Comparison of ENCODE assay signal across 9 cellular contexts in the genomic region with DNA sequence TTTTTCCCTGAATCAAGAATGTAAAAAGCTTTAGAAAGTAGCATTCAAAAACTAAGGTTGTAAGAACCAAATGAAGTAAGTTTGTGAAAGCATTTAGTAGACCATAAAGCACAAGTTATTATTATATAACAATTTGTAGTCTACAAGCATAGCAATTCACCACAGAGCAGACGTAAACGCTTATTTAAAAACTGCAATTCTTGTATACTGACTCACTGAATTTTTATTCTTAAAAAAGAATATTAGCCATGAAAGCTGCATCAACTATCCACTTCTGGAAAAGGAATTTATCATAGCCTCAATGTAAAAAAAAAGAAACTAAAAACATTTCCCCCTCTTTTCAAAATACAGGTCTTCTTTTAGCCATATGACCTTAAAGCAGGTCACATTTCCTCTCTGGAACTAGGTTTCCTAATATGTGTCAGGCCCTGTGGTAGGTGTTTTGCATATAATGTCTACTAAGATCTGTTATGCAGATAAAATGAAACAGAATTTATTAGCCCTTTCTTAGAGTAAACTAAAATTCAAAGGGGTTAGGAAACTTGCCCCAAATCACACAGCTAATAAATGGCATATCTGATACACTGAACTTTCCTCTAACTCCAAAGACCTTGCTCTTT. TPM values are rescaled to one million over a fixed set of nuclear protein-coding genes. Genes with fewer than 3 reads are reported as not detected.
DNase-seq lines count a peak whose midpoint lies in the region; ATAC-seq and TF ChIP-seq lines count a peak whose summit lies in the region.
"Had no signal": no experiment of that assay in that cellular context is flagged by ENCODE, and none has a peak within 500 bp of the region (broad histone marks: within the 10 kb centered on the region; RNA-seq: fewer than 3 reads in every experiment).

No MANE protein-coding gene starts in this region.

- no peak overlapping the region for H2AFZ ChIP-seq in KMS-11 (ENCODE audit: low read depth)

- intact Hi-C loops in dorsolateral prefrontal cortex (cut with DNase I), result loop anchor here (10.0 kb wide), 2 partner anchors 100 to 760 kb away; a partner anchor contains a TSS

- TF ChIP-seq CTCF in KMS-11 (conservative IDR thresholded peaks at IDR 0.05; ENCODE audit: low read depth, low read length) (no peak), dorsolateral prefrontal cortex (IDR thresholded peaks at IDR 0.05 in 54 of 56, conservative IDR thresholded peaks at IDR 0.05 in 2 of 56; ENCODE audit: low read depth in 1 of 56, partially characterized antibody in 56 of 56) (no peak), RWPE1 (conservative IDR thresholded peaks at IDR 0.05; ENCODE audit: low read depth) (no peak)

- peak overlapping the region; percentile 59 for H3K4me2 ChIP-seq in KMS-11

- POLR2A ChIA-PET in RWPE1 (lab: Yijun Ruan, JAX; ENCODE audit: low non-redundant PET), result no interaction called here

- peaks cover 55% of the 10 kb centered on the region for H3K79me2 ChIP-seq in KMS-11 (ENCODE audit: insufficient read depth, low read depth)

- H3K27me3 ChIP-seq in KMS-11 (ENCODE audit: insufficient read depth, low read depth), result no peaks in the 10 kb centered on the region
- H3K27me3 ChIP-seq in dorsolateral prefrontal cortex, result no peaks in the 10 kb centered on the region

- H3K4me3 ChIP-seq in KMS-11 (IDR thresholded peaks at IDR 0.05; ENCODE audit: insufficient read depth, low read depth, low read length) (no peak overlapping the region), dorsolateral prefrontal cortex (peak overlapping the region in 46 of 59 donors; percentile 5 to 100 (median 99))

- DNase-seq in activated naive CD4-positive, alpha-beta T cell treated with anti-CD3 and anti-CD28 coated beads, Interleukin-2, amount 10 ng/mL, durations not matched to agents 7 days and 5 days, result no peak
- DNase-seq in activated naive CD4-positive, alpha-beta T cell treated with anti-CD3 and anti-CD28 coated beads, Interleukin-2, amount 50 U/mL, for 72 hours (ENCODE audit: low spot score in 2 of 2), result no peak
- DNase-seq in dorsolateral prefrontal cortex (no peak), RWPE1 (ENCODE audit: low spot score) (no peak)
- DNase-seq in stimulated activated effector memory CD8-positive, alpha-beta T cell treated with anti-CD3 and anti-CD28 coated beads, Interleukin-12 subunit alpha, Interleukin-12 subunit beta, amount 100 ng/mL, for 72 hours (ENCODE audit: low spot score in 2 of 2), result no peak
- DNase-seq: kidney glomerular epithelial cell had no signal

- H3K36me3 ChIP-seq in KMS-11 (ENCODE audit: insufficient read depth), result no peaks in the 10 kb centered on the region

- H3K4me3 Mint-ChIP-seq in activated naive CD4-positive, alpha-beta T cell treated with anti-CD3 and anti-CD28 coated beads, Interleukin-2, amount 10 ng/mL, durations not matched to agents 7 days and 5 days, result peak overlapping the region; percentile 53
- H3K4me3 Mint-ChIP-seq in stimulated activated effector memory CD8-positive, alpha-beta T cell treated with anti-CD3 and anti-CD28 coated beads, Interleukin-12 subunit alpha, Interleukin-12 subunit beta, amount 100 ng/mL, for 72 hours, result peak overlapping the region; percentile 92

- no peaks in the 10 kb centered on the region for H3K9me3 Mint-ChIP-seq in activated naive CD4-positive, alpha-beta T cell treated with anti-CD3 and anti-CD28 coated beads, Interleukin-2, amount 10 ng/mL, durations not matched to agents 7 days and 5 days
- no peaks in the 10 kb centered on the region for H3K9me3 Mint-ChIP-seq in activated naive CD4-positive, alpha-beta T cell treated with anti-CD3 and anti-CD28 coated beads, Interleukin-2, amount 50 U/mL, for 72 hours
- H3K9me3 Mint-ChIP-seq in stimulated activated effector memory CD8-positive, alpha-beta T cell treated with anti-CD3 and anti-CD28 coated beads, Interleukin-12 subunit alpha, Interleukin-12 subunit beta, amount 100 ng/mL, for 72 hours, result peaks cover 2% of the 10 kb centered on the region

- peaks cover 11% of the 10 kb centered on the region for H3K36me3 Mint-ChIP-seq in activated naive CD4-positive, alpha-beta T cell treated with anti-CD3 and anti-CD28 coated beads, Interleukin-2, amount 10 ng/mL, durations not matched to agents 7 days and 5 days
- peaks cover 6 to 15% of the 10 kb centered on the region in 2 donors for H3K36me3 Mint-ChIP-seq in activated naive CD4-positive, alpha-beta T cell treated with anti-CD3 and anti-CD28 coated beads, Interleukin-2, amount 50 U/mL, for 72 hours
- peaks cover 25% of the 10 kb centered on the region for H3K36me3 Mint-ChIP-seq in stimulated activated effector memory CD8-positive, alpha-beta T cell treated with anti-CD3 and anti-CD28 coated beads, Interleukin-12 subunit alpha, Interleukin-12 subunit beta, amount 100 ng/mL, for 72 hours

- CTCF ChIA-PET in activated naive CD4-positive, alpha-beta T cell treated with anti-CD3 and anti-CD28 coated beads, Interleukin-2, amount 10 ng/mL, durations not matched to agents 7 days and 5 days (lab: Charles Lee), result interaction anchor here (0.7 kb wide), 1 partner anchor 107 kb away, joined by 3 read pairs; no protein-coding TSS in a partner anchor
- CTCF ChIA-PET in RWPE1 (lab: Yijun Ruan, JAX), result interaction anchor here (0.6 kb wide), 2 partner anchors 119 to 1678 kb away, joined by 3 to 4 read pairs; no protein-coding TSS in a partner anchor

- peaks cover 47% of the 10 kb centered on the region for H3K4me1 Mint-ChIP-seq in activated naive CD4-positive, alpha-beta T cell treated with anti-CD3 and anti-CD28 coated beads, Interleukin-2, amount 10 ng/mL, durations not matched to agents 7 days and 5 days
- peaks cover 38% of the 10 kb centered on the region for H3K4me1 Mint-ChIP-seq in stimulated activated effector memory CD8-positive, alpha-beta T cell treated with anti-CD3 and anti-CD28 coated beads, Interleukin-12 subunit alpha, Interleukin-12 subunit beta, amount 100 ng/mL, for 72 hours

- H3K9ac ChIP-seq in KMS-11, result no peak overlapping the region

- no peak for ATAC-seq in activated naive CD4-positive, alpha-beta T cell treated with anti-CD3 and anti-CD28 coated beads, Interleukin-2, amount 50 U/mL, for 72 hours
- no peak for ATAC-seq in stimulated activated effector memory CD8-positive, alpha-beta T cell treated with anti-CD3 and anti-CD28 coated beads, Interleukin-12 subunit alpha, Interleukin-12 subunit beta, amount 100 ng/mL, for 72 hours
- ATAC-seq in GM18867 (IDR thresholded peaks at IDR 0.05; ENCODE audit: unreplicated experiment) (no peak), HG03139 (IDR thresholded peaks at IDR 0.05; ENCODE audit: unreplicated experiment) (no peak)

- H3K27ac Mint-ChIP-seq in activated naive CD4-positive, alpha-beta T cell treated with anti-CD3 and anti-CD28 coated beads, Interleukin-2, amount 10 ng/mL, durations not matched to agents 7 days and 5 days, result no peak overlapping the region
- peak overlapping the region in 1 of 2 donors; percentile 22 for H3K27ac Mint-ChIP-seq in activated naive CD4-positive, alpha-beta T cell treated with anti-CD3 and anti-CD28 coated beads, Interleukin-2, amount 50 U/mL, for 72 hours
- H3K27ac Mint-ChIP-seq in stimulated activated effector memory CD8-positive, alpha-beta T cell treated with anti-CD3 and anti-CD28 coated beads, Interleukin-12 subunit alpha, Interleukin-12 subunit beta, amount 100 ng/mL, for 72 hours, result peak overlapping the region; percentile 27

- peaks cover 41% of the 10 kb centered on the region for H3K4me1 ChIP-seq in KMS-11 (ENCODE audit: low read depth, poor library complexity, severe bottlenecking)

- H3K27ac ChIP-seq in KMS-11 (no peak overlapping the region), dorsolateral prefrontal cortex (no peak overlapping the region), RWPE1 (no peak overlapping the region)

- peaks cover 17% of the 10 kb centered on the region for H3K27me3 Mint-ChIP-seq in activated naive CD4-positive, alpha-beta T cell treated with anti-CD3 and anti-CD28 coated beads, Interleukin-2, amount 10 ng/mL, durations not matched to agents 7 days and 5 days

- H4K20me1 ChIP-seq in KMS-11 (ENCODE audit: insufficient read depth), result no peaks in the 10 kb centered on the region

RNA-seq across cellular contexts. Expression of a gene that starts 2.1 kb away (rescaled TPM):
- total RNA-seq in activated naive CD4-positive, alpha-beta T cell treated with anti-CD3 and anti-CD28 coated beads, Interleukin-2, amount 50 U/mL, for 72 hours, result 10 to 100 TPM; 34.5 to 36.4 TPM
- 10 to 100 TPM; 23.8 to 46.7 (median 36.9) TPM for total RNA-seq in dorsolateral prefrontal cortex
